In genomic region chr11:77820565-77821348, GRCh38 we compare ENCODE assay signal across 1 cellular context.
TF ChIP-seq lines count a peak whose summit lies in the region.

Gene AAMDC, plus strand, starts transcription at chr11:77821144. Its CDS starts 21,353 bp downstream, at chr11:77842497.
Gene RSF1, minus strand, starts transcription at chr11:77820722. Its CDS starts 8 bp downstream, at chr11:77820714.

TF ChIP-seq in H1, 55 proteins besides CTCF, POLR2A, EP300 and RAD21 (continued from another document):
- TF ChIP-seq, protein P1, sequence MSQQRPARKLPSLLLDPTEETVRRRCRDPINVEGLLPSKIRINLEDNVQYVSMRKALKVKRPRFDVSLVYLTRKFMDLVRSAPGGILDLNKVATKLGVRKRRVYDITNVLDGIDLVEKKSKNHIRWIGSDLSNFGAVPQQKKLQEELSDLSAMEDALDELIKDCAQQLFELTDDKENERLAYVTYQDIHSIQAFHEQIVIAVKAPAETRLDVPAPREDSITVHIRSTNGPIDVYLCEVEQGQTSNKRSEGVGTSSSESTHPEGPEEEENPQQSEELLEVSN (IDR thresholded peaks at IDR 0.05) = no peak; the same call in 1 of the 2 replicates
- TF ChIP-seq POU5F1 (IDR thresholded peaks at IDR 0.05; ENCODE audit: low read depth, low read length) (no peak), ATF2 (IDR thresholded peaks at IDR 0.05; ENCODE audit: low read length) (no peak; the same call in 1 of the 2 replicates), SUZ12 (IDR thresholded peaks at IDR 0.05; ENCODE audit: low read length) (no peak), JUN (IDR thresholded peaks at IDR 0.05; ENCODE audit: low read depth, low read length) (no peak), EZH2 (IDR thresholded peaks at IDR 0.05; ENCODE audit: low read depth, low read length, severe bottlenecking) (no peak), HDAC6 (IDR thresholded peaks at IDR 0.05; ENCODE audit: low read depth, low read length) (no peak), POLR2AphosphoS5 (IDR thresholded peaks at IDR 0.05; ENCODE audit: low read depth, low read length) (peak; percentile 89), FOSL1 (IDR thresholded peaks at IDR 0.05; ENCODE audit: insufficient read depth, low read depth, low read length) (peak; percentile 82; the same call in 1 of the 2 replicates), RBBP5 (IDR thresholded peaks at IDR 0.05; ENCODE audit: borderline replicate concordance, low read depth, low read length) (peak; percentile 90; the same call in 1 of the 2 replicates), SIRT6 (IDR thresholded peaks at IDR 0.05; ENCODE audit: low read length) (no peak), GTF2F1 (IDR thresholded peaks at IDR 0.05; ENCODE audit: borderline replicate concordance, low read depth, low read length) (no peak), CREB1 (IDR thresholded peaks at IDR 0.05) (no peak), CEBPB (IDR thresholded peaks at IDR 0.05; ENCODE audit: low read depth, low read length) (no peak), CHD7 (IDR thresholded peaks at IDR 0.05; ENCODE audit: insufficient replicate concordance, low read length) (no peak), SRF (IDR thresholded peaks at IDR 0.05; ENCODE audit: low read depth, low read length) (peak; percentile 75), KDM1A (IDR thresholded peaks at IDR 0.05; ENCODE audit: borderline replicate concordance, low read length) (no peak; the same call in 1 of the 2 replicates), KDM5A (IDR thresholded peaks at IDR 0.05; ENCODE audit: low read length) (no peak), NANOG (IDR thresholded peaks at IDR 0.05; ENCODE audit: insufficient read depth, low read depth, low read length, poor library complexity, severe bottlenecking) (no peak), YY1 (IDR thresholded peaks at IDR 0.05; ENCODE audit: low read depth, low read length) (peak; percentile 96), JUND (IDR thresholded peaks at IDR 0.05; ENCODE audit: low read length) (no peak), GABPA (IDR thresholded peaks at IDR 0.05; ENCODE audit: borderline replicate concordance, insufficient read depth, low read length) (no peak), USF2 (IDR thresholded peaks at IDR 0.05; ENCODE audit: low read length) (no peak), RFX5 (IDR thresholded peaks at IDR 0.05; ENCODE audit: borderline replicate concordance, low read depth, low read length) (no peak), CTBP2 (IDR thresholded peaks at IDR 0.05; ENCODE audit: borderline replicate concordance, insufficient read depth, insufficient read length, low read length) (no peak), PHF8 (conservative IDR thresholded peaks at IDR 0.05; ENCODE audit: low read depth, low read length) (peak; percentile 75; the same call in 1 of the 2 replicates), SP4 (IDR thresholded peaks at IDR 0.05; ENCODE audit: low read length) (0 out of 2 replicates have a peak, but pooled peaks have one; percentile 73), EGR1 (IDR thresholded peaks at IDR 0.05; ENCODE audit: borderline replicate concordance, low read depth, low read length) (peak; percentile 32), SIN3A (conservative IDR thresholded peaks at IDR 0.05 in 1 of 2, IDR thresholded peaks at IDR 0.05 in 1 of 2; ENCODE audit: low read depth in 1 of 2, low read length in 2 of 2) (peak; percentile 48 to 55; a peak in 2 of 4 replicates), CBX5 (IDR thresholded peaks at IDR 0.05; ENCODE audit: low read depth, low read length) (no peak), KDM4A (IDR thresholded peaks at IDR 0.05; ENCODE audit: low read depth, low read length, severe bottlenecking) (no peak), BCL11A (IDR thresholded peaks at IDR 0.05; ENCODE audit: low read depth in 2 of 2, low read length in 2 of 2) (no peak), CHD2 (IDR thresholded peaks at IDR 0.05; ENCODE audit: low read length) (no peak), TAF1 (IDR thresholded peaks at IDR 0.05; ENCODE audit: low read depth, low read length) (peak; percentile 85), RNF2 (IDR thresholded peaks at IDR 0.05; ENCODE audit: borderline replicate concordance, low read depth, low read length, missing control alignments, poor library complexity, severe bottlenecking) (no peak), CBX8 (IDR thresholded peaks at IDR 0.05; ENCODE audit: borderline replicate concordance, low read depth, low read length) (no peak), TCF12 (IDR thresholded peaks at IDR 0.05; ENCODE audit: low read depth, low read length) (no peak), SIX5 (IDR thresholded peaks at IDR 0.05; ENCODE audit: low read depth, low read length) (no peak), ZNF274 (IDR thresholded peaks at IDR 0.05; ENCODE audit: borderline replicate concordance, extremely low read depth, low read length) (no peak), MAFK (IDR thresholded peaks at IDR 0.05; ENCODE audit: low read depth, low read length) (no peak), BACH1 (IDR thresholded peaks at IDR 0.05; ENCODE audit: low read length) (peak; percentile 18; the same call in 1 of the 2 replicates), TEAD4 (IDR thresholded peaks at IDR 0.05; ENCODE audit: low read depth, low read length) (no peak)
